Comparison of ENCODE assay signal across 8 cellular contexts in the genomic region with DNA sequence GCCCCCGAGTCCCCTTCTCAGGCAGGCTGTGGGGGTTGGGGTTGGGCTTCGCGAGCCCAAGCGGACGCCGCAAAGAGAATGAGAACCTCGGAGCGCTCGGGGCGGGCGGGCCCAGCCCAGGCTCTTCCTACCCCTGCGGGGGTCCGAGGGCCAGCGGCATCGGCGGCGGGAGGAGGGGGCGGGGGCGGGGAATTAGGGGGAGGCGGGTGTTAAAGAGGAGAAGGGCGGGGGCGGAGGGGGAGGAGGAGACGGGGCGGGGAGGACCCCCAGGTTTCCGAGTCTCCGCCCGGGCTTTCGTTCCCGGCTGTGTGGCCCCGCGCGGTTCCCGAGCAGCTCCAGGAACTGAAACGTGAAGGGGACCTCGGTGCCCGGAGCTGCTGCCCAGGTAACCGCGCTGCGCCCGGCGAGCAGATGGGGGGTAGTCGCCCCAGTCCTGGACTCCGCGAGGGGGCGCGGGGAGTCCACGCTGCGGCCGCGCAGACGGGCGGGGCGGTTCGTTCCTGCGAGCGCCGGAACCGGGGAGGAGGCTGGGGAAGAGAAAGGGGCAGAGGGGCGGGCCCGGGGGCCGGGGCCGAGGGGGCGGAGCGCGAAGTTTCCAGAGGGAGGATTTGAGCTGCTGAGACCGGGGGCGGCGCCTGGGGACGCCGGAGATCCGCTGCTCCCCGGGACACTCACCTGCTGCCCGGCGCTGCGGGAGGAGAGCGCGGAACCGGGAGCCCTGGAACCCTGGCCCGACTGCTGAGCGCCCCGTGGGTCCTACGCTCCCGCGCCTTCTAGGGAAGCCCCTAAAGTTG. TPM values are rescaled to one million over a fixed set of nuclear protein-coding genes. Genes with fewer than 3 reads are reported as not detected.
A peak's percentile ranks its signal among the peaks of the same experiment; 100 is the strongest.
DNase-seq lines count a peak whose midpoint lies in the region; ATAC-seq and TF ChIP-seq lines count a peak whose summit lies in the region.

No MANE protein-coding gene starts in this region.

- WGBS in esophagus, 2 donors, result 1% methylated on average over 29 to 84 of the region's 84 CpGs

- H3K4me3 Mint-ChIP-seq in CD4-positive, alpha-beta T cell, result peak overlapping the region; percentile 65

- no peak overlapping the region for H2AFZ ChIP-seq in osteoblast (ENCODE audit: low read length)

- peak; percentile 74 for ATAC-seq in CD4-positive, alpha-beta T cell (ENCODE audit: poor library complexity)

- H3K36me3 Mint-ChIP-seq in CD4-positive, alpha-beta T cell (ENCODE audit: low read depth), result no peaks in the 10 kb centered on the region

- no peaks in the 10 kb centered on the region for H4K20me1 ChIP-seq in osteoblast (ENCODE audit: insufficient read depth, low read length)

- H3K9me3 ChIP-seq in CD4-positive, alpha-beta T cell (ENCODE audit: control insufficient read depth, low read length), result no peaks in the 10 kb centered on the region
- H3K9me3 ChIP-seq in esophagus (ENCODE audit: control insufficient read depth in 2 of 2, insufficient read depth in 1 of 2, low read depth in 1 of 2, low read length in 1 of 2) (peaks cover 0 to 2% of the 10 kb centered on the region in 2 donors), osteoblast (ENCODE audit: low read depth, low read length) (no peaks in the 10 kb centered on the region)

- H3K27me3 ChIP-seq in CD4-positive, alpha-beta T cell (ENCODE audit: control insufficient read depth, insufficient read depth, low read length), result peaks cover 37% of the 10 kb centered on the region
- peaks cover 3 to 12% of the 10 kb centered on the region in 2 donors for H3K27me3 ChIP-seq in esophagus (ENCODE audit: control insufficient read depth in 1 of 2, insufficient read depth in 2 of 2, low read length in 2 of 2)
- H3K27me3 ChIP-seq in osteoblast (ENCODE audit: insufficient read depth, low read length), result peaks cover 27% of the 10 kb centered on the region

- no peaks in the 10 kb centered on the region for H3K79me2 ChIP-seq in osteoblast (ENCODE audit: insufficient read depth, low read length)

- no peak for TF ChIP-seq CTCF in CD4-positive, alpha-beta T cell (IDR thresholded peaks at IDR 0.05)
- no peak for TF ChIP-seq CTCF in osteoblast (IDR thresholded peaks at IDR 0.05; ENCODE audit: extremely low read depth, low read depth, low read length)

- peak in 2 of 10 experiments; percentile 37 to 39 for DNase-seq in CD4-positive, alpha-beta T cell
- DNase-seq in NCI-H1417 (lab: John Stamatoyannopoulos, UW) (peak; percentile 77 to 89 (median 85)), osteoblast (ENCODE audit: insufficient read length, low spot score, missing footprints) (peak; percentile 83), MV-4-11 (lab: John Stamatoyannopoulos, UW) (no peak), inferior parietal cortex (ENCODE audit: extremely low spot score) (no peak), NOMO-1 (lab: John Stamatoyannopoulos, UW; ENCODE audit: unreplicated experiment in 2 of 2) (no peak)
- peak; percentile 57 for DNase-seq in activated CD4-positive, alpha-beta T cell treated with anti-CD3 and anti-CD28 coated beads for 48 hours

- H3K27me3 Mint-ChIP-seq in CD4-positive, alpha-beta T cell, result peaks cover 41% of the 10 kb centered on the region

- H3K4me3 ChIP-seq in esophagus (ENCODE audit: low read depth in 1 of 2, low read length in 2 of 2), result peak overlapping the region; percentile 31 to 49
- peak overlapping the region; percentile 48 for H3K4me3 ChIP-seq in osteoblast (ENCODE audit: insufficient read depth, low read length)

- no peaks in the 10 kb centered on the region for H3K4me1 Mint-ChIP-seq in CD4-positive, alpha-beta T cell (ENCODE audit: low read depth)

- intact Hi-C loops in CD4-positive, alpha-beta T cell (cut with DNase I, micrococcal nuclease), result no loop called here

- no peak overlapping the region for H3K27ac ChIP-seq in CD4-positive, alpha-beta T cell (ENCODE audit: low read depth, low read length)
- no peak overlapping the region for H3K27ac ChIP-seq in esophagus (ENCODE audit: low read depth in 2 of 2, low read length in 1 of 2)
- H3K27ac ChIP-seq in osteoblast (ENCODE audit: low read depth, low read length), result no peak overlapping the region

- CTCF ChIA-PET in CD4-positive, alpha-beta T cell (lab: Charles Lee), result no interaction called here

- POLR2A ChIA-PET in CD4-positive, alpha-beta T cell (lab: Charles Lee), result no interaction called here

- H3K4me1 ChIP-seq in esophagus (ENCODE audit: control insufficient read depth in 2 of 2, insufficient read depth in 2 of 2, low read length in 1 of 2) (peaks cover 3 to 4% of the 10 kb centered on the region in 2 donors), osteoblast (ENCODE audit: insufficient read depth, low read length) (no peaks in the 10 kb centered on the region)

- no peak overlapping the region for H3K27ac Mint-ChIP-seq in CD4-positive, alpha-beta T cell

- no peaks in the 10 kb centered on the region for H3K36me3 ChIP-seq in esophagus (ENCODE audit: control insufficient read depth in 2 of 2, insufficient read depth in 2 of 2, low read length in 1 of 2)
- H3K36me3 ChIP-seq in osteoblast (ENCODE audit: insufficient read depth, low read length), result no peaks in the 10 kb centered on the region

- peaks cover 5% of the 10 kb centered on the region for H3K9me3 Mint-ChIP-seq in CD4-positive, alpha-beta T cell

- peak overlapping the region; percentile 43 for H3K4me2 ChIP-seq in osteoblast (ENCODE audit: insufficient read depth, low read length)

RNA-seq across cellular contexts. Expression of a gene that starts 38.4 kb away (rescaled TPM):
- total RNA-seq in CD4-positive, alpha-beta T cell, result under 1 TPM; 0.17 to 0.36 TPM
- polyA plus RNA-seq in esophagus, result under 1 TPM; 0.16 to 0.53 TPM
- under 0.01 and 0.36 TPM in 2 replicates for total RNA-seq in osteoblast

Comparison
In these comparisons a context has a peak if more than half of its experiments do, and no peak if none do; other contexts are left out.
1. DNase-seq: peak in NCI-H1417 (3 of 3), activated CD4-positive, alpha-beta T cell treated with anti-CD3 and anti-CD28 coated beads for 48 hours (single experiment) and osteoblast (single experiment); none in MV-4-11 (single experiment), inferior parietal cortex (single experiment) and NOMO-1 (0 of 2).